26 cellular contexts compared by ENCODE assay signal in genomic region chr9:25461416-25461815, GRCh38.
"Had no signal": no experiment of that assay in that cellular context is flagged by ENCODE, and none has a peak within 500 bp of the region (broad histone marks: within the 10 kb centered on the region; RNA-seq: fewer than 3 reads in every experiment).

No MANE protein-coding gene starts in this region.

- H3K4me1 ChIP-seq: ascending aorta, colonic mucosa, esophagus muscularis mucosa, gastroesophageal sphincter, heart right ventricle had no signal

- ATAC-seq: activated naive CD4-positive, alpha-beta T cell treated with anti-CD3 and anti-CD28 coated beads, Interleukin-2, amount 50 U/mL, for 72 hours; activated T-cell treated with anti-CD3 and anti-CD28 coated beads, Interleukin-2, amount 50 U/mL, for 72 hours; gastroesophageal sphincter; heart right ventricle; WTC11 had no signal

- H3K4me3 ChIP-seq: ascending aorta, colonic mucosa, esophagus muscularis mucosa, gastroesophageal sphincter, heart right ventricle had no signal

- DNase-seq: activated CD4-positive, alpha-beta memory T cell treated with anti-CD3 and anti-CD28 coated beads, Interleukin-2, amount 10 ng/mL, durations not matched to agents 7 days and 5 days; activated CD4-positive, alpha-beta T cell treated with anti-CD3 and anti-CD28 coated beads for 1 hour; activated CD4-positive, alpha-beta T cell treated with anti-CD3 and anti-CD28 coated beads for 4 hours; activated CD4-positive, alpha-beta T cell treated with anti-CD3 and anti-CD28 coated beads, Interleukin-2, amount 10 ng/mL, durations not matched to agents 7 days and 5 days; activated CD4-positive, alpha-beta T cell treated with anti-CD3 and anti-CD28 coated beads, Interleukin-2, amount 50 U/mL, for 4 hours; activated CD8-positive, alpha-beta memory T cell treated with anti-CD3 and anti-CD28 coated beads, Interleukin-2, amount 50 U/mL, for 48 hours; activated gamma-delta T cell; activated naive CD4-positive, alpha-beta T cell; activated naive CD4-positive, alpha-beta T cell treated with anti-CD3 and anti-CD28 coated beads, Interleukin-2, amount 10 ng/mL, durations not matched to agents 7 days and 5 days; activated naive CD8-positive, alpha-beta T cell treated with anti-CD3 and anti-CD28 coated beads, Interleukin-2, amount 10 ng/mL, durations not matched to agents 7 days and 5 days; activated T-cell treated with anti-CD3 and anti-CD28 coated beads for 4 hours; activated T-cell treated with anti-CD3 and anti-CD28 coated beads, Interleukin-2, amount 50 U/mL, for 24 hours; activated T-cell treated with anti-CD3 and anti-CD28 coated beads, Interleukin-2, amount 50 U/mL, for 72 hours; caudate nucleus; cerebellar nuclear complex; colonic mucosa; effector CD8-positive, alpha-beta T cell; erythroblast; foreskin melanocyte; heart right ventricle; T-helper 2 cell had no signal

- H3K36me3 ChIP-seq: ascending aorta, colonic mucosa, esophagus muscularis mucosa, gastroesophageal sphincter, heart right ventricle had no signal

- H3K27me3 ChIP-seq: ascending aorta, colonic mucosa, esophagus muscularis mucosa, gastroesophageal sphincter, heart right ventricle had no signal

- H3K27ac ChIP-seq: ascending aorta, colonic mucosa, esophagus muscularis mucosa, gastroesophageal sphincter, heart right ventricle had no signal

- H3K9me3 ChIP-seq: ascending aorta, colonic mucosa, esophagus muscularis mucosa, gastroesophageal sphincter had no signal
